Comparison of ENCODE assay signal across 1 cellular context in the genomic region with DNA sequence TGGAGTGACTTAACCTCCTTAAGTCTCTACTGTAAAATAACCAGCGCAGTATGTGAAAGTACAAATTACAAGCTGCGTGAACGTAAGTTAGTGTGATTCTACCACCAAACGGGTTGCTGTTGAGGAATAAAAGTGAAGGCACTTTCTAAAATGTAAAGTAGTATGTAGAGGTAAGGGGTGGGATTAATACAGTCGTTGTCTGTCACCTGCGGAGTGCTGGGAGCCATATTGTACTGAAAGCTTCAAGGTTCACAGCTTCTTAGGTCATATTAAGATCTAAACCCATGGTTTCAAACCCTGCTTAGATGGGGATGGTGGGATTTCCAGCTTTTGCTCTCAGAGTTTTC.
TF ChIP-seq lines count a peak whose summit lies in the region.

No MANE protein-coding gene starts in this region.

TF ChIP-seq in GM23338, 12 proteins besides CTCF, POLR2A, EP300 and RAD21 (continued from another document):
- TF ChIP-seq ETS1 (IDR thresholded peaks at IDR 0.05), result no peak
- no peak for TF ChIP-seq CREB1 (CRISPR knock-in tag; IDR thresholded peaks at IDR 0.05; ENCODE audit: low read depth)
- TF ChIP-seq ZNF114 (CRISPR knock-in tag; IDR thresholded peaks at IDR 0.05), result no peak
